Comparison of ENCODE assay signal across 14 cellular contexts in the genomic region with DNA sequence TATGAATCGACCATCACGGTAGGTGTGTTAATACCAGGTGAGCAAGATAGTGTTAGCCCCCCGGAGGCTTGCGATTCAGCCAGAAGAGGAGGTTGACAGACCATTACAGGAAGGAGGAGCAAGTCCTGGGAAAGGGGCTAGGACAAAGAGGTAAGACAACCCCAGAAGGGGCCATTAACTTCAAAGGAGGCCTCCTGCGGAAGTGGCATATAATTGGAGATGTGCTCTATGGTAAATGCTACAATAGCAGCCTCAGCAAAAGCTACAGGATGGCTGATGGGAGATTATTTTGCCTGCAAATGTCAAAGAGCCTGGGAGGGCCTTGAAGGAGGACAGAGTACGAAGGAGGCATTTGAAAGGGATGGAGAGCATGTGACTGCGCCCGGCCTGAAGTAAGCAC.
A peak's percentile ranks its signal among the peaks of the same experiment; 100 is the strongest.
DNase-seq lines count a peak whose midpoint lies in the region; ATAC-seq and TF ChIP-seq lines count a peak whose summit lies in the region.
"Had no signal": no experiment of that assay in that cellular context is flagged by ENCODE, and none has a peak within 500 bp of the region (broad histone marks: within the 10 kb centered on the region; RNA-seq: fewer than 3 reads in every experiment).

No MANE protein-coding gene starts in this region.

- H3K27ac ChIP-seq in SK-N-MC = peak overlapping the region; percentile 84
- H3K27ac ChIP-seq: BLaER1 treated with 17β-estradiol and CSF1 and Interleukin-3, amounts not matched to agents 10 nM and 100 nM; PC-9; SJCRH30 had no signal

- no peaks in the 10 kb centered on the region for H3K27me3 Mint-ChIP-seq in nephron progenitor cell (ENCODE audit: low read depth, poor library complexity)
- H3K27me3 Mint-ChIP-seq in activated CD4-positive, alpha-beta T cell treated with anti-CD3 and anti-CD28 coated beads, Interleukin-2, amount 10 ng/mL, durations not matched to agents 24 days and 14 days = peaks cover 8% of the 10 kb centered on the region

- peak; percentile 36 for DNase-seq in H7
- DNase-seq in SK-N-MC (ENCODE audit: low read depth, low spot score) = no peak
- DNase-seq in iPS DF 4.7 (ENCODE audit: extremely low read depth, low spot score) = peak; percentile 66
- peak; percentile 16 for DNase-seq in nephron progenitor cell
- no peak for DNase-seq in activated CD4-positive, alpha-beta T cell treated with anti-CD3 and anti-CD28 coated beads, Interleukin-2, amount 10 ng/mL, durations not matched to agents 24 days and 14 days
- no peak for DNase-seq in NCI-H82 (lab: John Stamatoyannopoulos, UW)
- DNase-seq in foreskin melanocyte = no peak
- DNase-seq: CD8-positive, alpha-beta memory T cell; NCI-H187; NCI-H446; PC-9 had no signal

- peaks cover 76% of the 10 kb centered on the region for H3K4me1 Mint-ChIP-seq in nephron progenitor cell
- peaks cover 2% of the 10 kb centered on the region for H3K4me1 Mint-ChIP-seq in activated CD4-positive, alpha-beta T cell treated with anti-CD3 and anti-CD28 coated beads, Interleukin-2, amount 10 ng/mL, durations not matched to agents 24 days and 14 days
- H3K4me1 Mint-ChIP-seq: CD8-positive, alpha-beta memory T cell had no signal

- TF ChIP-seq CTCF in nephron progenitor cell (IDR thresholded peaks at IDR 0.05) = no peak

- no peak overlapping the region for H3K9ac ChIP-seq in SK-N-MC (ENCODE audit: insufficient read length)
- H3K9ac ChIP-seq: BLaER1 treated with 17β-estradiol and CSF1 and Interleukin-3, amounts not matched to agents 10 nM and 100 nM had no signal

- peaks cover 6% of the 10 kb centered on the region for H3K36me3 Mint-ChIP-seq in nephron progenitor cell (ENCODE audit: low read depth)
- no peaks in the 10 kb centered on the region for H3K36me3 Mint-ChIP-seq in activated CD4-positive, alpha-beta T cell treated with anti-CD3 and anti-CD28 coated beads, Interleukin-2, amount 10 ng/mL, durations not matched to agents 24 days and 14 days (ENCODE audit: low read depth)
- H3K36me3 Mint-ChIP-seq: CD8-positive, alpha-beta memory T cell had no signal

- H3K9me3 ChIP-seq in SK-N-MC (ENCODE audit: low read depth, low read length) = no peaks in the 10 kb centered on the region
- H3K9me3 ChIP-seq: BLaER1 treated with 17β-estradiol and CSF1 and Interleukin-3, amounts not matched to agents 10 nM and 100 nM; SJCRH30 had no signal

- peaks cover 6% of the 10 kb centered on the region for H3K9me3 Mint-ChIP-seq in nephron progenitor cell
- no peaks in the 10 kb centered on the region for H3K9me3 Mint-ChIP-seq in activated CD4-positive, alpha-beta T cell treated with anti-CD3 and anti-CD28 coated beads, Interleukin-2, amount 10 ng/mL, durations not matched to agents 24 days and 14 days
- H3K9me3 Mint-ChIP-seq: CD8-positive, alpha-beta memory T cell had no signal

- H3K4me3 ChIP-seq in H7 (ENCODE audit: insufficient read depth, low read depth, low read length) = no peak overlapping the region
- H3K4me3 ChIP-seq in SK-N-MC = no peak overlapping the region
- H3K4me3 ChIP-seq: BLaER1 treated with 17β-estradiol and CSF1 and Interleukin-3, amounts not matched to agents 10 nM and 100 nM; PC-9; SJCRH30 had no signal

- ATAC-seq in GM19324 (IDR thresholded peaks at IDR 0.05; ENCODE audit: low FRiP score, unreplicated experiment) = no peak

- H3K27ac Mint-ChIP-seq in nephron progenitor cell = peak overlapping the region; percentile 90
- H3K27ac Mint-ChIP-seq in activated CD4-positive, alpha-beta T cell treated with anti-CD3 and anti-CD28 coated beads, Interleukin-2, amount 10 ng/mL, durations not matched to agents 24 days and 14 days = no peak overlapping the region

- H3K36me3 ChIP-seq in H7 (replicated peaks; ENCODE audit: control insufficient read depth, insufficient read depth, low read length) = no peaks in the 10 kb centered on the region
- H3K36me3 ChIP-seq in SK-N-MC (ENCODE audit: insufficient read depth, low read length) = no peaks in the 10 kb centered on the region
- H3K36me3 ChIP-seq: BLaER1 treated with 17β-estradiol and CSF1 and Interleukin-3, amounts not matched to agents 10 nM and 100 nM; SJCRH30 had no signal

- no peaks in the 10 kb centered on the region for H3K27me3 ChIP-seq in H7 (ENCODE audit: control insufficient read depth, insufficient read depth, low read length)
- H3K27me3 ChIP-seq: BLaER1 treated with 17β-estradiol and CSF1 and Interleukin-3, amounts not matched to agents 10 nM and 100 nM; SJCRH30 had no signal

- intact Hi-C loops in activated CD4-positive, alpha-beta T cell treated with anti-CD3 and anti-CD28 coated beads, Interleukin-2, amount 10 ng/mL, durations not matched to agents 24 days and 14 days (cut with micrococcal nuclease) = no loop called here

- H3K4me3 Mint-ChIP-seq in nephron progenitor cell = peak overlapping the region; percentile 70
- no peak overlapping the region for H3K4me3 Mint-ChIP-seq in activated CD4-positive, alpha-beta T cell treated with anti-CD3 and anti-CD28 coated beads, Interleukin-2, amount 10 ng/mL, durations not matched to agents 24 days and 14 days
- H3K4me3 Mint-ChIP-seq: CD8-positive, alpha-beta memory T cell had no signal

Comparison
In these comparisons a context has a peak if more than half of its experiments do, and no peak if none do; other contexts are left out.
1. DNase-seq: peak in H7 (single experiment), iPS DF 4.7 (single experiment) and nephron progenitor cell (single experiment); none in SK-N-MC (single experiment), activated CD4-positive, alpha-beta T cell treated with anti-CD3 and anti-CD28 coated beads, Interleukin-2, amount 10 ng/mL, durations not matched to agents 24 days and 14 days (single experiment), NCI-H82 (single experiment) and foreskin melanocyte (single experiment).